In the genomic region with DNA sequence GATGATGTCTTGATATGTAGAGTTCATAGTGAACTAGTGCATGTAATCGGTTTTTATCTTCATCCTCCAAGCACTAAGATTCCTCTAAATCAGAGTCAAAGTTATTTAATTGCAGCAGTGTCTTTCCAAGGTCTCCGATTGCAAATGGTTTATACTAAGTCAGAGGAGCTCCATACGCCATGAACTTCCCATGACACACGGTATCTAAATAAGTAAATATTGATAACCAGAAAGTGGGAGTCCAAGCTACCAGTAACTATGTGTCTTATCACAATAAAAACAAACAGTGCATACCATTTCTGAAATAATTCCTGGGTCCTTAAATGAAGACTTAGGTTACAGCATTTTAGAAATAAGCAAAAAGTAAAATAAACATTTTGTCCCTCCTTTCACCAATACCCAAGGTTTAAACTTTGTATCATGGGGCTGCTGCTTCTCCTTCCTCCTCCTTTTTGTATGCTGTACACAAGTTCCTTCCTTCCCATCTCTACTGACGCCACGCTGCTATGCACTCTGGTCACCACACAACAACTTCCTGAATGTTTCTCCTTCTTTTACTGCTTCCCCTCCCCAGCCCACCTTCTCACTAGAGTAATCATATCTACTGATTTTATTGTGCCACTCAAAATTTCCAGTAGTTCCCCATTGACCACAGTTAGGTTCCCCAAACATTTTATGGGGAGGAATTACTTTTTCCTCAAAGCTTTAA, we compare ENCODE assay signal across 18 cellular contexts. TPM values are rescaled to one million over a fixed set of nuclear protein-coding genes. Genes with fewer than 3 reads are reported as not detected.
A peak's percentile ranks its signal among the peaks of the same experiment; 100 is the strongest.
DNase-seq lines count a peak whose midpoint lies in the region; ATAC-seq and TF ChIP-seq lines count a peak whose summit lies in the region.
"Had no signal": no experiment of that assay in that cellular context is flagged by ENCODE, and none has a peak within 500 bp of the region (broad histone marks: within the 10 kb centered on the region; RNA-seq: fewer than 3 reads in every experiment).

No MANE protein-coding gene starts in this region.

- no peak for TF ChIP-seq CTCF in type B pancreatic cell (conservative IDR thresholded peaks at IDR 0.05)

- no peaks in the 10 kb centered on the region for H3K4me1 Mint-ChIP-seq in type B pancreatic cell (ENCODE audit: unreplicated experiment)

- H3K9me3 Mint-ChIP-seq in type B pancreatic cell, result no peaks in the 10 kb centered on the region
- H3K9me3 Mint-ChIP-seq: CD8-positive, alpha-beta T cell had no signal

- H3K27ac ChIP-seq in SJSA1, result peak overlapping the region; percentile 4; the same call in 1 of the 2 replicates

- no peak overlapping the region for H3K4me3 ChIP-seq in SJSA1

- H3K4me3 Mint-ChIP-seq in type B pancreatic cell, result no peak overlapping the region
- H3K4me3 Mint-ChIP-seq: CD8-positive, alpha-beta T cell had no signal

- peaks cover 20% of the 10 kb centered on the region for H3K4me1 ChIP-seq in SJSA1 (replicated peaks)

- DNase-seq in Daoy (ENCODE audit: low read depth) (peak; percentile 15), SJSA1 (ENCODE audit: low read depth in 1 of 2, low spot score in 2 of 2) (peak in 1 of 2 experiments; percentile 52), left colon (no peak), type B pancreatic cell (ENCODE audit: extremely low spot score, unreplicated experiment) (no peak), NCI-H146 treated with DMSO at 0.1 percent for 48 hours (lab: John Stamatoyannopoulos, UW; ENCODE audit: unreplicated experiment) (no peak), pons (ENCODE audit: low spot score) (no peak), medulla oblongata (ENCODE audit: extremely low spot score) (no peak)
- DNase-seq: AML-193; CD8-positive, alpha-beta T cell; DMS 273 treated with DMSO at 0.1 percent for 48 hours; EL; Karpas-422; NCI-H1417; NCI-H2029; NCI-H2171 treated with DMSO at 0.1 percent for 48 hours; NCI-H510A; Right ventricle myocardium superior had no signal

- intact Hi-C loops in left colon (cut with DNase I, micrococcal nuclease), result no loop called here

- H3K27me3 ChIP-seq in SJSA1 (replicated peaks), result no peaks in the 10 kb centered on the region

- H3K9me3 ChIP-seq in SJSA1 (replicated peaks), result no peaks in the 10 kb centered on the region

- peak overlapping the region; percentile 18 for H3K27ac Mint-ChIP-seq in type B pancreatic cell
- H3K27ac Mint-ChIP-seq: CD8-positive, alpha-beta T cell had no signal

- no peaks in the 10 kb centered on the region for H3K36me3 ChIP-seq in SJSA1

- H3K27me3 Mint-ChIP-seq in type B pancreatic cell, result peaks cover 4% of the 10 kb centered on the region

- peak; percentile 69 for ATAC-seq in left colon
- ATAC-seq: CD8-positive, alpha-beta T cell; Panc1 had no signal

- H3K36me3 Mint-ChIP-seq in type B pancreatic cell, result no peaks in the 10 kb centered on the region
- H3K36me3 Mint-ChIP-seq: CD8-positive, alpha-beta T cell had no signal

RNA-seq across cellular contexts. Expression of a gene that starts 10.7 kb away (rescaled TPM):
- total RNA-seq in Daoy (2014; rRNA removed; shearing (Covaris generic)), result not detected in 2 replicates
- total RNA-seq in SJSA1 (2014; rRNA removed; shearing (Covaris generic)), result 0.55 TPM in 1 of 2 replicates, not detected in the other
- 10 to 100 TPM; 20.3 to 30.5 TPM for total RNA-seq in left colon
- total RNA-seq in type B pancreatic cell (ENCODE audit: low replicate concordance), result 2.1 and 9.5 TPM in 2 replicates
- total RNA-seq: CD8-positive, alpha-beta T cell; Right ventricle myocardium superior had no signal
